Comparison of ENCODE assay signal across 1 cellular context in genomic region chr14:79629372-79629771, GRCh38.
TF ChIP-seq lines count a peak whose summit lies in the region.

No MANE protein-coding gene starts in this region.

TF ChIP-seq in IMR-90, 13 proteins besides CTCF, POLR2A, EP300 and RAD21 (continued from another document):
- TF ChIP-seq CEBPB (IDR thresholded peaks at IDR 0.05; ENCODE audit: low read depth, low read length), result peak; percentile 52; the same call in 1 of the 2 replicates
- TF ChIP-seq RFX5 (IDR thresholded peaks at IDR 0.05; ENCODE audit: low read depth, low read length), result no peak
- TF ChIP-seq BHLHE40 (IDR thresholded peaks at IDR 0.05; ENCODE audit: low read depth, low read length), result no peak
- TF ChIP-seq MAFK (IDR thresholded peaks at IDR 0.05; ENCODE audit: low read depth, low read length), result no peak
